In genomic region chr17:39923836-39924690, GRCh38 we compare ENCODE assay signal across 1 cellular context.
A peak's percentile ranks its signal among the peaks of the same experiment; 100 is the strongest.
TF ChIP-seq lines count a peak whose summit lies in the region.

No MANE protein-coding gene starts in this region.

TF ChIP-seq in HepG2, 621 proteins besides CTCF, POLR2A, EP300 and RAD21 (continued from another document and continues in another):
- TF ChIP-seq ZBTB49 (CRISPR knock-in tag; IDR thresholded peaks at IDR 0.05; ENCODE audit: borderline replicate concordance) (no peak), ZBTB4 (CRISPR knock-in tag; IDR thresholded peaks at IDR 0.05; ENCODE audit: borderline replicate concordance) (no peak; the same call in none of the 2 replicates), SOX13 (IDR thresholded peaks at IDR 0.05) (peak; percentile 30), SOX13 (CRISPR knock-in tag; conservative IDR thresholded peaks at IDR 0.05 in 1 of 2, IDR thresholded peaks at IDR 0.05 in 1 of 2) (peak; percentile 85; a peak in 3 of 4 replicates), LCORL (IDR thresholded peaks at IDR 0.05) (no peak), LCORL (CRISPR knock-in tag; IDR thresholded peaks at IDR 0.05) (peak; percentile 100), ZNF878 (CRISPR knock-in tag; IDR thresholded peaks at IDR 0.05) (peak; percentile 94), ARNT2 (CRISPR knock-in tag; IDR thresholded peaks at IDR 0.05; ENCODE audit: low read depth) (peak; percentile 99), KMT2A (CRISPR knock-in tag; IDR thresholded peaks at IDR 0.05) (peak; percentile 86), CBFB (CRISPR knock-in tag; IDR thresholded peaks at IDR 0.05) (peak; percentile 43; the same call in 1 of the 2 replicates), ZNF232 (CRISPR knock-in tag; IDR thresholded peaks at IDR 0.05; ENCODE audit: borderline replicate concordance) (peak; percentile 97), ZNF362 (CRISPR knock-in tag; IDR thresholded peaks at IDR 0.05; ENCODE audit: borderline replicate concordance) (peak; percentile 61; the same call in 1 of the 2 replicates), RARA (CRISPR knock-in tag; IDR thresholded peaks at IDR 0.05) (peak; percentile 99), JUN (CRISPR knock-in tag; IDR thresholded peaks at IDR 0.05) (peak; percentile 94), PAX8 (CRISPR knock-in tag; IDR thresholded peaks at IDR 0.05; ENCODE audit: borderline replicate concordance) (0 out of 2 replicates have a peak, but pooled peaks have one; percentile 54), ZNF547 (CRISPR knock-in tag; IDR thresholded peaks at IDR 0.05) (peak; percentile 87), NR2F1 (CRISPR knock-in tag; IDR thresholded peaks at IDR 0.05) (peak; percentile 98 to 100), RBM39 (IDR thresholded peaks at IDR 0.05; ENCODE audit: low read depth, low read length, poor library complexity, severe bottlenecking) (peak; percentile 35), HNRNPL (IDR thresholded peaks at IDR 0.05; ENCODE audit: low read depth, low read length) (peak; percentile 97), DZIP1 (CRISPR knock-in tag; IDR thresholded peaks at IDR 0.05) (no peak), PHF20 (CRISPR knock-in tag; IDR thresholded peaks at IDR 0.05) (peak; percentile 68; the same call in 1 of the 2 replicates), HNF1A (IDR thresholded peaks at IDR 0.05; ENCODE audit: low read depth) (peak; percentile 54; the same call in 1 of the 2 replicates), HNF1A (CRISPR knock-in tag; IDR thresholded peaks at IDR 0.05; ENCODE audit: borderline replicate concordance) (no peak; the same call in 1 of the 2 replicates), RBM22 (optimal IDR thresholded peaks at IDR 0.05; ENCODE audit: low read length) (no peak), RERE (CRISPR knock-in tag; IDR thresholded peaks at IDR 0.05; ENCODE audit: low read depth) (peak; percentile 92), ZNF841 (CRISPR knock-in tag; IDR thresholded peaks at IDR 0.05; ENCODE audit: borderline replicate concordance) (no peak; the same call in 1 of the 2 replicates), KDM2A (CRISPR knock-in tag; IDR thresholded peaks at IDR 0.05; ENCODE audit: borderline replicate concordance, low read depth) (peak; percentile 91), ZNF552 (CRISPR knock-in tag; IDR thresholded peaks at IDR 0.05; ENCODE audit: borderline replicate concordance) (peak; percentile 92), TRIM22 (IDR thresholded peaks at IDR 0.05) (no peak), SMAD9 (CRISPR knock-in tag; IDR thresholded peaks at IDR 0.05) (peak; percentile 74), ZBTB43 (CRISPR knock-in tag; conservative IDR thresholded peaks at IDR 0.05) (peak; percentile 96), ZBTB25 (CRISPR knock-in tag; IDR thresholded peaks at IDR 0.05) (peak; percentile 98)
